Comparison of ENCODE assay signal across 1 cellular context in the genomic region with DNA sequence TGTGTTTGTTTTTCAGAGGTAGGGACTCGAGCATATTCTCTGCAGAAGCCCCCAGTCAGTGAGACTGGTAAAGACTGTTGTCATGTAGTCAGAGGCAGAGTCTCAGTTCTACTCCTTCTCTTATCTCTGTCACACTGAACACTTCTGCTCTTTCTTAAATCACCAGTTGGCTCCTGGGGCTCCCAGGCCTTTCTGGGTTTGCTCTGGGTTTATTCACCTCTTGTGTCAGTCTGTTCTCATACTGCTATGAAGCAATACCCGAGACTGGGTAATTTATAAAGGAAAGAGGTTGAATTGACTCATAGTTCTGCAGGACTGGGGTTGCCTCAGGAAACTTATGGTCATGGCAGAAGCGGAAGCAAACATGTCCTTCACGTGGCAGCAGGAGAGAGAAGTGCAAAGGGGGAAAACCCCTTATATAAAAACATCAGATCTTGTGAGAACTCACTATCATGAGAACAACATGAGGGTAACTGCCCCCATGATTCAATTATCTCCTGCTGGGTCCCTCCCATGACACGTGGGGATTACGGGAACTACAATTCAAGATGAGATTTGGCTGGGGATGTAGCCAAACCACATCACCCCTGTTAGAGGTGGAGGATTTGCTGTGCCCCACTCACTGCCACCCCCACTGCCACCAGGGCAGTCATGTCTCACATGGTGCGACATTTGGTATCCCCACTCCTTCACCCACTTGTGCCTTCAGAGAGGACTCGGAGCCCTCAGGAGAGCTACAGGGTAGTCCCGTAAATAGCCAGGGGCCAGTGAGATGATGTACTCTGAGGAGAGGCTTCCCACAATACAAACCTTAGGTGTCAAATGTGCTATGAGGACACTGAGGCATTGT.
TF ChIP-seq lines count a peak whose summit lies in the region.

No MANE protein-coding gene starts in this region.

TF ChIP-seq in GM23338, 12 proteins besides CTCF, POLR2A, EP300 and RAD21 (continued from another document):
- TF ChIP-seq, protein P1, sequence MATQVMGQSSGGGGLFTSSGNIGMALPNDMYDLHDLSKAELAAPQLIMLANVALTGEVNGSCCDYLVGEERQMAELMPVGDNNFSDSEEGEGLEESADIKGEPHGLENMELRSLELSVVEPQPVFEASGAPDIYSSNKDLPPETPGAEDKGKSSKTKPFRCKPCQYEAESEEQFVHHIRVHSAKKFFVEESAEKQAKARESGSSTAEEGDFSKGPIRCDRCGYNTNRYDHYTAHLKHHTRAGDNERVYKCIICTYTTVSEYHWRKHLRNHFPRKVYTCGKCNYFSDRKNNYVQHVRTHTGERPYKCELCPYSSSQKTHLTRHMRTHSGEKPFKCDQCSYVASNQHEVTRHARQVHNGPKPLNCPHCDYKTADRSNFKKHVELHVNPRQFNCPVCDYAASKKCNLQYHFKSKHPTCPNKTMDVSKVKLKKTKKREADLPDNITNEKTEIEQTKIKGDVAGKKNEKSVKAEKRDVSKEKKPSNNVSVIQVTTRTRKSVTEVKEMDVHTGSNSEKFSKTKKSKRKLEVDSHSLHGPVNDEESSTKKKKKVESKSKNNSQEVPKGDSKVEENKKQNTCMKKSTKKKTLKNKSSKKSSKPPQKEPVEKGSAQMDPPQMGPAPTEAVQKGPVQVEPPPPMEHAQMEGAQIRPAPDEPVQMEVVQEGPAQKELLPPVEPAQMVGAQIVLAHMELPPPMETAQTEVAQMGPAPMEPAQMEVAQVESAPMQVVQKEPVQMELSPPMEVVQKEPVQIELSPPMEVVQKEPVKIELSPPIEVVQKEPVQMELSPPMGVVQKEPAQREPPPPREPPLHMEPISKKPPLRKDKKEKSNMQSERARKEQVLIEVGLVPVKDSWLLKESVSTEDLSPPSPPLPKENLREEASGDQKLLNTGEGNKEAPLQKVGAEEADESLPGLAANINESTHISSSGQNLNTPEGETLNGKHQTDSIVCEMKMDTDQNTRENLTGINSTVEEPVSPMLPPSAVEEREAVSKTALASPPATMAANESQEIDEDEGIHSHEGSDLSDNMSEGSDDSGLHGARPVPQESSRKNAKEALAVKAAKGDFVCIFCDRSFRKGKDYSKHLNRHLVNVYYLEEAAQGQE (IDR thresholded peaks at IDR 0.05; ENCODE audit: unreplicated experiment), result no peak
- no peak for TF ChIP-seq ZNF114 (CRISPR knock-in tag; IDR thresholded peaks at IDR 0.05)
- TF ChIP-seq STAT1 (IDR thresholded peaks at IDR 0.05; ENCODE audit: unreplicated experiment), result no peak
- no peak for TF ChIP-seq POLR2AphosphoS5 (IDR thresholded peaks at IDR 0.05; ENCODE audit: low read depth)
- no peak for TF ChIP-seq ZNF331 (CRISPR knock-in tag; IDR thresholded peaks at IDR 0.05; ENCODE audit: low read depth)
- TF ChIP-seq EZH2 (IDR thresholded peaks at IDR 0.05; ENCODE audit: low read depth, unreplicated experiment), result no peak
- TF ChIP-seq, protein P2, sequence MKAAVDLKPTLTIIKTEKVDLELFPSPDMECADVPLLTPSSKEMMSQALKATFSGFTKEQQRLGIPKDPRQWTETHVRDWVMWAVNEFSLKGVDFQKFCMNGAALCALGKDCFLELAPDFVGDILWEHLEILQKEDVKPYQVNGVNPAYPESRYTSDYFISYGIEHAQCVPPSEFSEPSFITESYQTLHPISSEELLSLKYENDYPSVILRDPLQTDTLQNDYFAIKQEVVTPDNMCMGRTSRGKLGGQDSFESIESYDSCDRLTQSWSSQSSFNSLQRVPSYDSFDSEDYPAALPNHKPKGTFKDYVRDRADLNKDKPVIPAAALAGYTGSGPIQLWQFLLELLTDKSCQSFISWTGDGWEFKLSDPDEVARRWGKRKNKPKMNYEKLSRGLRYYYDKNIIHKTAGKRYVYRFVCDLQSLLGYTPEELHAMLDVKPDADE (IDR thresholded peaks at IDR 0.05), result no peak
- TF ChIP-seq CREB1 (CRISPR knock-in tag; IDR thresholded peaks at IDR 0.05; ENCODE audit: low read depth), result no peak
- no peak for TF ChIP-seq JUNB (IDR thresholded peaks at IDR 0.05; ENCODE audit: unreplicated experiment)
- TF ChIP-seq NANOG (IDR thresholded peaks at IDR 0.05; ENCODE audit: borderline replicate concordance), result no peak
- TF ChIP-seq EZH2phosphoT487 (IDR thresholded peaks at IDR 0.05; ENCODE audit: unreplicated experiment), result no peak
